In the genomic region with DNA sequence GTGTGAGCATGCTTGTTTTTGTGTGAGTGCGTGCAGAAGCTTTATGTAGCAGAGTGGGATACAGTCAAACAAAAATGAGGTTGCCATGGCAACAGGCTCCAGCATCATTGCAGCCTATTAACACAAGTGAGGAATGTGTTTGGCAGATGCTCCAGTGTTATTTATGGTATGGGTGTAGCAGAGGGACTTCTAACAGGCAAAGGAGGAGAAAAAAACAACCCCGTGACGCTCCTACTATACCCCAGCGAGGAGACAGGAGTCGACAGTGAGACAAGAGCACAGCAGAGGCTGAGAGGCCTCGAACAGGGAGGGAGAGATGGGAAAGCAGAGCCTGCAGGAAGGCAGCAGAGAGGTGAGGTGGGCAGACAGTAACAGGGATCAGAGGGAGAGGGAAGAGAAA, we compare ENCODE assay signal across 2 cellular contexts.
TF ChIP-seq lines count a peak whose summit lies in the region.

No MANE protein-coding gene starts in this region.

TF ChIP-seq in HepG2, 621 proteins besides CTCF, POLR2A, EP300 and RAD21:
- no peak for TF ChIP-seq HNRNPH1 (optimal IDR thresholded peaks at IDR 0.05; ENCODE audit: low read depth, low read length)
- TF ChIP-seq RFX3 (CRISPR knock-in tag; IDR thresholded peaks at IDR 0.05), result peak; percentile 32; the same call in 1 of the 2 replicates
- peak; percentile 57 for TF ChIP-seq RFX1 (IDR thresholded peaks at IDR 0.05)
- TF ChIP-seq SMAD3 (CRISPR knock-in tag; IDR thresholded peaks at IDR 0.05), result no peak
- TF ChIP-seq, protein P1, sequence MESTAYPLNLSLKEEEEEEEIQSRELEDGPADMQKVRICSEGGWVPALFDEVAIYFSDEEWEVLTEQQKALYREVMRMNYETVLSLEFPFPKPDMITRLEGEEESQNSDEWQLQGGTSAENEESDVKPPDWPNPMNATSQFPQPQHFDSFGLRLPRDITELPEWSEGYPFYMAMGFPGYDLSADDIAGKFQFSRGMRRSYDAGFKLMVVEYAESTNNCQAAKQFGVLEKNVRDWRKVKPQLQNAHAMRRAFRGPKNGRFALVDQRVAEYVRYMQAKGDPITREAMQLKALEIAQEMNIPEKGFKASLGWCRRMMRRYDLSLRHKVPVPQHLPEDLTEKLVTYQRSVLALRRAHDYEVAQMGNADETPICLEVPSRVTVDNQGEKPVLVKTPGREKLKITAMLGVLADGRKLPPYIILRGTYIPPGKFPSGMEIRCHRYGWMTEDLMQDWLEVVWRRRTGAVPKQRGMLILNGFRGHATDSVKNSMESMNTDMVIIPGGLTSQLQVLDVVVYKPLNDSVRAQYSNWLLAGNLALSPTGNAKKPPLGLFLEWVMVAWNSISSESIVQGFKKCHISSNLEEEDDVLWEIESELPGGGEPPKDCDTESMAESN (CRISPR knock-in tag; conservative IDR thresholded peaks at IDR 0.05), result no peak
- TF ChIP-seq, protein P2, sequence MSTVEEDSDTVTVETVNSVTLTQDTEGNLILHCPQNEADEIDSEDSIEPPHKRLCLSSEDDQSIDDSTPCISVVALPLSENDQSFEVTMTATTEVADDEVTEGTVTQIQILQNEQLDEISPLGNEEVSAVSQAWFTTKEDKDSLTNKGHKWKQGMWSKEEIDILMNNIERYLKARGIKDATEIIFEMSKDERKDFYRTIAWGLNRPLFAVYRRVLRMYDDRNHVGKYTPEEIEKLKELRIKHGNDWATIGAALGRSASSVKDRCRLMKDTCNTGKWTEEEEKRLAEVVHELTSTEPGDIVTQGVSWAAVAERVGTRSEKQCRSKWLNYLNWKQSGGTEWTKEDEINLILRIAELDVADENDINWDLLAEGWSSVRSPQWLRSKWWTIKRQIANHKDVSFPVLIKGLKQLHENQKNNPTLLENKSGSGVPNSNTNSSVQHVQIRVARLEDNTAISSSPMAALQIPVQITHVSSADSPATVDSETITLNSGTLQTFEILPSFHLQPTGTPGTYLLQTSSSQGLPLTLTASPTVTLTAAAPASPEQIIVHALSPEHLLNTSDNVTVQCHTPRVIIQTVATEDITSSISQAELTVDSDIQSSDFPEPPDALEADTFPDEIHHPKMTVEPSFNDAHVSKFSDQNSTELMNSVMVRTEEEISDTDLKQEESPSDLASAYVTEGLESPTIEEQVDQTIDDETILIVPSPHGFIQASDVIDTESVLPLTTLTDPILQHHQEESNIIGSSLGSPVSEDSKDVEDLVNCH (CRISPR knock-in tag; IDR thresholded peaks at IDR 0.05), result no peak
TF ChIP-seq in HepG2: peak in this region for 2.

TF ChIP-seq in SK-N-SH, 30 proteins besides CTCF, POLR2A, EP300 and RAD21:
- TF ChIP-seq, protein P3, sequence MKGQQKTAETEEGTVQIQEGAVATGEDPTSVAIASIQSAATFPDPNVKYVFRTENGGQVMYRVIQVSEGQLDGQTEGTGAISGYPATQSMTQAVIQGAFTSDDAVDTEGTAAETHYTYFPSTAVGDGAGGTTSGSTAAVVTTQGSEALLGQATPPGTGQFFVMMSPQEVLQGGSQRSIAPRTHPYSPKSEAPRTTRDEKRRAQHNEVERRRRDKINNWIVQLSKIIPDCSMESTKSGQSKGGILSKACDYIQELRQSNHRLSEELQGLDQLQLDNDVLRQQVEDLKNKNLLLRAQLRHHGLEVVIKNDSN (IDR thresholded peaks at IDR 0.05; ENCODE audit: borderline replicate concordance, low read depth), result no peak
- TF ChIP-seq NFIC (IDR thresholded peaks at IDR 0.05; ENCODE audit: borderline replicate concordance) (no peak), GABPA (IDR thresholded peaks at IDR 0.05; ENCODE audit: low read depth) (no peak), TAF1 (IDR thresholded peaks at IDR 0.05; ENCODE audit: borderline replicate concordance, low read depth, low read length) (no peak), GATA2 (CRISPR knock-in tag; IDR thresholded peaks at IDR 0.05) (no peak), TEAD4 (IDR thresholded peaks at IDR 0.05; ENCODE audit: borderline replicate concordance, insufficient read depth) (no peak), POLR2AphosphoS5 (IDR thresholded peaks at IDR 0.05; ENCODE audit: low read depth, low read length) (no peak), FOXJ3 (CRISPR knock-in tag; IDR thresholded peaks at IDR 0.05) (no peak), MEF2A (IDR thresholded peaks at IDR 0.05; ENCODE audit: borderline replicate concordance, low read depth) (no peak), FOSL2 (IDR thresholded peaks at IDR 0.05; ENCODE audit: borderline replicate concordance, low read depth) (no peak), YY1 (IDR thresholded peaks at IDR 0.05; ENCODE audit: low read depth) (no peak)
- TF ChIP-seq, protein P4, sequence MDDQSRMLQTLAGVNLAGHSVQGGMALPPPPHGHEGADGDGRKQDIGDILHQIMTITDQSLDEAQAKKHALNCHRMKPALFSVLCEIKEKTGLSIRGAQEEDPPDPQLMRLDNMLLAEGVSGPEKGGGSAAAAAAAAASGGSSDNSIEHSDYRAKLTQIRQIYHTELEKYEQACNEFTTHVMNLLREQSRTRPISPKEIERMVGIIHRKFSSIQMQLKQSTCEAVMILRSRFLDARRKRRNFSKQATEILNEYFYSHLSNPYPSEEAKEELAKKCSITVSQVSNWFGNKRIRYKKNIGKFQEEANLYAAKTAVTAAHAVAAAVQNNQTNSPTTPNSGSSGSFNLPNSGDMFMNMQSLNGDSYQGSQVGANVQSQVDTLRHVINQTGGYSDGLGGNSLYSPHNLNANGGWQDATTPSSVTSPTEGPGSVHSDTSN (IDR thresholded peaks at IDR 0.05), result no peak
